Comparison of ENCODE assay signal across 17 cellular contexts in the genomic region with DNA sequence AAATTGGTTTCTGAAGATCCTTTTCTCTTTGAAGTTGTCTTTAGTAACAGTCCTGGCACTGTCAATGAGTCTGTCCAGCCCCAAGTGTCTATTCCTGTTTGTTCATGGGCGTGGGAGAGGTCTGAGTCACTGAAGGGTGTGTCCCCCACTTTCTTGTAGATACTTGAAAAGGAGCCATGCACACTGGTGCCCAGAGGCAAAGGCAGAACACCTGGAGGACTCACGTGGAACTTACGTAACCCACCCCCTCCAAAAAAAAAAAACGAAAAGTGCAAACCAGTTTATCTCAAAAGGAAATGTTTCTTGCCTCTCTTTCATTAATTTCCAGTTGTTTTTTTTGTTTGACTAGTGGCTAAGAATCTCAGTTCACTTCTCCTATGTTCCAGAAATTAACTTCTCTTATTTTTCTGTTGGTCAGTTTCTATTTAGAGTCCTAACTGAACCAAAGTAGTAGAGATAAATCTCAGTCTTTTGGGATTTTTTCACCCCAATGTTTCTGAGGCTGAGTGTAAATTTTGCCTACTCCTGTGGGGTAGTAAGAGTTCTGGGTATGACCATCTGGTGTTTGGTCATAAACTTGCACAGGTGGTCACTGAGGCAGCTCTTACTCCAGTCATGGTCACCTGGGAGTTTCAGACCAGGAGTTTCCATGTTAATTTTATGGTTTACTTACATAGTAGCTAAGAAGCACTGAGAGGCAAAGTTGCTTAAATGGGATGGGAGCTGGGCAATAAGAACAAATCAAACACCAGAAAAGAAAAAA. TPM values are rescaled to one million over a fixed set of nuclear protein-coding genes. Genes with fewer than 3 reads are reported as not detected.
DNase-seq lines count a peak whose midpoint lies in the region; ATAC-seq and TF ChIP-seq lines count a peak whose summit lies in the region.
"Had no signal": no experiment of that assay in that cellular context is flagged by ENCODE, and none has a peak within 500 bp of the region (broad histone marks: within the 10 kb centered on the region; RNA-seq: fewer than 3 reads in every experiment).

No MANE protein-coding gene starts in this region.

- H3K4me1 ChIP-seq in breast epithelium, result no peaks in the 10 kb centered on the region
- H3K4me1 ChIP-seq in lung (ENCODE audit: control insufficient read depth in 2 of 2, insufficient read depth in 2 of 2, low read length in 2 of 2), result peaks cover 0 to 3% of the 10 kb centered on the region in 2 donors
- H3K4me1 ChIP-seq: tibial artery had no signal

- H3K36me3 ChIP-seq in breast epithelium (no peaks in the 10 kb centered on the region), lung (ENCODE audit: control insufficient read depth in 2 of 2, insufficient read depth in 2 of 2, low read length in 2 of 2) (no peaks in the 10 kb centered on the region)
- H3K36me3 ChIP-seq: heart left ventricle, neutrophil, tibial artery had no signal

- H3K27ac Mint-ChIP-seq in stimulated activated effector memory CD8-positive, alpha-beta T cell treated with anti-CD3 and anti-CD28 coated beads, Interleukin-12 subunit alpha, Interleukin-12 subunit beta, amount 100 ng/mL, for 72 hours, result no peak overlapping the region
- H3K27ac Mint-ChIP-seq: activated CD4-positive, alpha-beta T cell treated with anti-CD3 and anti-CD28 coated beads, Interleukin-2, amount 10 ng/mL, durations not matched to agents 24 days and 14 days; activated T-helper 17 cell treated with anti-CD3 and anti-CD28 coated beads, Interleukin-2, amount 50 U/mL, for 72 hours; IgD-negative memory B cell had no signal

- peak overlapping the region; percentile 42; the same call in 1 of the 2 replicates for H3K27ac ChIP-seq in C4-2B
- H3K27ac ChIP-seq in breast epithelium, result peak overlapping the region; percentile 19 to 37
- no peak overlapping the region for H3K27ac ChIP-seq in lung (ENCODE audit: low read depth in 1 of 2, low read length in 1 of 2)
- H3K27ac ChIP-seq: heart left ventricle, neutrophil, tibial artery had no signal

- no peaks in the 10 kb centered on the region for H3K36me3 Mint-ChIP-seq in stimulated activated effector memory CD8-positive, alpha-beta T cell treated with anti-CD3 and anti-CD28 coated beads, Interleukin-12 subunit alpha, Interleukin-12 subunit beta, amount 100 ng/mL, for 72 hours
- H3K36me3 Mint-ChIP-seq: IgD-negative memory B cell had no signal

- 44 to 56% methylated on average over 4 of the region's 4 CpGs for WGBS in lung, 2 donors

- H3K4me3 ChIP-seq in breast epithelium (peak overlapping the region in 1 of 3 donors; percentile 5), lung (no peak overlapping the region)
- H3K4me3 ChIP-seq: heart left ventricle, tibial artery had no signal

- peak; percentile 75 for DNase-seq in HT1080 (ENCODE audit: low read depth)
- peak in 1 of 2 donors; percentile 85 for DNase-seq in breast epithelium (ENCODE audit: low spot score in 2 of 2)
- DNase-seq in lung (ENCODE audit: low spot score), result peak; percentile 75
- no peak for DNase-seq in NCI-H2107 treated with DMSO at 0.1 percent for 48 hours (lab: John Stamatoyannopoulos, UW; ENCODE audit: unreplicated experiment)
- DNase-seq in stimulated activated effector memory CD8-positive, alpha-beta T cell treated with anti-CD3 and anti-CD28 coated beads, Interleukin-12 subunit alpha, Interleukin-12 subunit beta, amount 100 ng/mL, for 72 hours (ENCODE audit: low spot score in 2 of 2), result no peak
- DNase-seq in NK-92 treated with Interleukin-12 subunit alpha and Interleukin-12 subunit beta, amount 100 ng/mL, for 24 hours (lab: John Stamatoyannopoulos, UW), result no peak
- DNase-seq: activated CD4-positive, alpha-beta T cell treated with anti-CD3 and anti-CD28 coated beads, Interleukin-2, amount 10 ng/mL, durations not matched to agents 24 days and 14 days; effector memory CD4-positive, alpha-beta T cell; heart left ventricle; left ventricle myocardium superior; NCI-H2029 treated with DMSO at 0.1 percent for 48 hours; tibial artery had no signal

- TF ChIP-seq POLR2A in breast epithelium (IDR thresholded peaks at IDR 0.05), result no peak

- no peaks in the 10 kb centered on the region for H3K4me1 Mint-ChIP-seq in stimulated activated effector memory CD8-positive, alpha-beta T cell treated with anti-CD3 and anti-CD28 coated beads, Interleukin-12 subunit alpha, Interleukin-12 subunit beta, amount 100 ng/mL, for 72 hours
- H3K4me1 Mint-ChIP-seq: activated CD4-positive, alpha-beta T cell treated with anti-CD3 and anti-CD28 coated beads, Interleukin-2, amount 10 ng/mL, durations not matched to agents 24 days and 14 days; activated T-helper 17 cell treated with anti-CD3 and anti-CD28 coated beads, Interleukin-2, amount 50 U/mL, for 72 hours; IgD-negative memory B cell had no signal

- H3K27me3 ChIP-seq in breast epithelium (no peaks in the 10 kb centered on the region), lung (ENCODE audit: control insufficient read depth, insufficient read depth) (no peaks in the 10 kb centered on the region)
- H3K27me3 ChIP-seq: heart left ventricle, tibial artery had no signal

- intact Hi-C loops in breast epithelium (cut with DNase I; ENCODE audit: low total_unique reads), result no loop called here

- ATAC-seq in lung (ENCODE audit: insufficient read depth, low FRiP score) (peak; percentile 89), HG03457 (IDR thresholded peaks at IDR 0.05; ENCODE audit: unreplicated experiment) (no peak)
- ATAC-seq in stimulated activated effector memory CD8-positive, alpha-beta T cell treated with anti-CD3 and anti-CD28 coated beads, Interleukin-12 subunit alpha, Interleukin-12 subunit beta, amount 100 ng/mL, for 72 hours, result no peak
- ATAC-seq: activated T-helper 17 cell treated with anti-CD3 and anti-CD28 coated beads, Interleukin-2, amount 50 U/mL, for 72 hours had no signal

- no peak overlapping the region for H3K4me3 Mint-ChIP-seq in stimulated activated effector memory CD8-positive, alpha-beta T cell treated with anti-CD3 and anti-CD28 coated beads, Interleukin-12 subunit alpha, Interleukin-12 subunit beta, amount 100 ng/mL, for 72 hours
- H3K4me3 Mint-ChIP-seq: activated CD4-positive, alpha-beta T cell treated with anti-CD3 and anti-CD28 coated beads, Interleukin-2, amount 10 ng/mL, durations not matched to agents 24 days and 14 days; activated T-helper 17 cell treated with anti-CD3 and anti-CD28 coated beads, Interleukin-2, amount 50 U/mL, for 72 hours; IgD-negative memory B cell had no signal

- TF ChIP-seq CTCF in C4-2B (conservative IDR thresholded peaks at IDR 0.05) (no peak), breast epithelium (IDR thresholded peaks at IDR 0.05) (no peak), lung (IDR thresholded peaks at IDR 0.05; ENCODE audit: control extremely low read depth, extremely low read depth) (no peak)

- H3K9me3 ChIP-seq in breast epithelium (no peaks in the 10 kb centered on the region), lung (ENCODE audit: control insufficient read depth in 2 of 2, insufficient read depth in 1 of 2, low read length in 1 of 2) (no peaks in the 10 kb centered on the region)
- H3K9me3 ChIP-seq: heart left ventricle, neutrophil, tibial artery had no signal

- H3K9me3 Mint-ChIP-seq in stimulated activated effector memory CD8-positive, alpha-beta T cell treated with anti-CD3 and anti-CD28 coated beads, Interleukin-12 subunit alpha, Interleukin-12 subunit beta, amount 100 ng/mL, for 72 hours, result peaks cover 17% of the 10 kb centered on the region
- H3K9me3 Mint-ChIP-seq: activated CD4-positive, alpha-beta T cell treated with anti-CD3 and anti-CD28 coated beads, Interleukin-2, amount 10 ng/mL, durations not matched to agents 24 days and 14 days had no signal

RNA-seq across cellular contexts. Expression of a gene that starts 54.9 kb away (rescaled TPM):
- total RNA-seq in HT1080 (2014; rRNA removed; shearing (Covaris generic)), result 0.11 TPM in 1 of 2 replicates, not detected in the other
- not detected in 2 replicates for polyA plus RNA-seq in HT1080 (2015; cell fraction: cytosol; rRNA removed)
- not detected in 2 replicates for polyA plus RNA-seq in HT1080 (2015; cell fraction: nucleus; rRNA removed)
- total RNA-seq in breast epithelium (10 to 100 TPM in 2 of 3 donors, not detected in 1; 17.0 to 54.3 TPM), lung (1 to 10 TPM in 1 of 2 donors, under 1 TPM in 1; 0.51 to 1.3 TPM)
- polyA plus RNA-seq in lung, result under 1 TPM; 0.41 to 0.53 TPM
- total RNA-seq: activated CD4-positive, alpha-beta T cell treated with anti-CD3 and anti-CD28 coated beads, Interleukin-2, amount 10 ng/mL, durations not matched to agents 24 days and 14 days; activated T-helper 17 cell treated with anti-CD3 and anti-CD28 coated beads, Interleukin-2, amount 50 U/mL, for 72 hours had no signal
- polyA plus RNA-seq: IgD-negative memory B cell had no signal

Comparison
In these comparisons a context has a peak if more than half of its experiments do, and no peak if none do; other contexts are left out.
1. H3K27ac ChIP-seq: peak in C4-2B (single experiment) and breast epithelium (2 of 2); none in lung (0 of 2).
2. DNase-seq: peak in HT1080 (single experiment) and lung (single experiment); none in NCI-H2107 treated with DMSO at 0.1 percent for 48 hours (single experiment), stimulated activated effector memory CD8-positive, alpha-beta T cell treated with anti-CD3 and anti-CD28 coated beads, Interleukin-12 subunit alpha, Interleukin-12 subunit beta, amount 100 ng/mL, for 72 hours (0 of 2) and NK-92 treated with Interleukin-12 subunit alpha and Interleukin-12 subunit beta, amount 100 ng/mL, for 24 hours (single experiment).